Comparison of ENCODE assay signal across 9 cellular contexts in genomic region chr11:45371251-45371749, GRCh38.
DNase-seq lines count a peak whose midpoint lies in the region; ATAC-seq and TF ChIP-seq lines count a peak whose summit lies in the region.
"Had no signal": no experiment of that assay in that cellular context is flagged by ENCODE, and none has a peak within 500 bp of the region (broad histone marks: within the 10 kb centered on the region; RNA-seq: fewer than 3 reads in every experiment).

No MANE protein-coding gene starts in this region.

- H3K4me3 Mint-ChIP-seq in endodermal cell: no peak overlapping the region

- H3K27ac Mint-ChIP-seq in endodermal cell: no peak overlapping the region

- no peak overlapping the region for H3K27ac ChIP-seq in endodermal cell (ENCODE audit: low read depth, low read length)
- H3K27ac ChIP-seq: epithelial cell of prostate had no signal

- DNase-seq in DMS79 (lab: John Stamatoyannopoulos, UW) (peak; percentile 73), HS-27A (ENCODE audit: low read depth) (peak; percentile 30), NCI-H748 treated with DMSO at 0.1 percent for 48 hours (lab: John Stamatoyannopoulos, UW) (peak; percentile 92), endodermal cell (peak; percentile 97), middle frontal gyrus (ENCODE audit: extremely low spot score, low spot score) (peak; percentile 63)
- DNase-seq in activated CD8-positive, alpha-beta memory T cell treated with anti-CD3 and anti-CD28 coated beads for 4 hours (ENCODE audit: low read depth in 2 of 2): peak; percentile 16 to 25
- DNase-seq in stimulated activated CD8-positive, alpha-beta memory T cell treated with anti-CD3 and anti-CD28 coated beads, Interleukin-4, amount 100 ng/mL, for 24 hours (ENCODE audit: low read depth): peak; percentile 40

- ATAC-seq in HG03025 (IDR thresholded peaks at IDR 0.05; ENCODE audit: low FRiP score, unreplicated experiment): no peak

- H3K4me1 Mint-ChIP-seq in endodermal cell: peaks cover 17% of the 10 kb centered on the region

- no peaks in the 10 kb centered on the region for H3K36me3 Mint-ChIP-seq in endodermal cell (ENCODE audit: low read depth)

- no peak overlapping the region for H3K9ac ChIP-seq in endodermal cell (ENCODE audit: extremely low read depth, low read length, poor library complexity, severe bottlenecking)

- H3K27me3 ChIP-seq in endodermal cell (ENCODE audit: control insufficient read depth, insufficient read depth, low read length, poor library complexity, severe bottlenecking): peaks cover 5% of the 10 kb centered on the region

- no peak overlapping the region for H3K4me3 ChIP-seq in endodermal cell (ENCODE audit: low read length)

- peak; percentile 98 for TF ChIP-seq CTCF in endodermal cell (conservative IDR thresholded peaks at IDR 0.05)

- no peaks in the 10 kb centered on the region for H3K9me3 ChIP-seq in endodermal cell (ENCODE audit: control insufficient read depth, low read length)

- no peaks in the 10 kb centered on the region for H3K36me3 ChIP-seq in endodermal cell (ENCODE audit: control insufficient read depth, insufficient read depth, low read length)

- 0 to 13% methylated on average over 7 to 18 of the region's 18 CpGs for WGBS in endodermal cell (ENCODE audit: insufficient coverage in 1 of 2, insufficient read length in 1 of 2), 2 experiments

- peaks cover 19% of the 10 kb centered on the region for H3K27me3 Mint-ChIP-seq in endodermal cell (ENCODE audit: insufficient read depth)

- H3K4me1 ChIP-seq in endodermal cell (ENCODE audit: control insufficient read depth, insufficient read depth, low read length): no peaks in the 10 kb centered on the region

- H3K9me3 Mint-ChIP-seq in endodermal cell: no peaks in the 10 kb centered on the region

Comparison
In these comparisons a context has a peak if more than half of its experiments do, and no peak if none do; other contexts are left out.
1. DNase-seq: peak in every context shown above with its lines; median percentile 97 in endodermal cell; 92 in NCI-H748 treated with DMSO at 0.1 percent for 48 hours; 73 in DMS79; 63 in middle frontal gyrus; 40 in stimulated activated CD8-positive, alpha-beta memory T cell treated with anti-CD3 and anti-CD28 coated beads, Interleukin-4, amount 100 ng/mL, for 24 hours; 30 in HS-27A; 20 in activated CD8-positive, alpha-beta memory T cell treated with anti-CD3 and anti-CD28 coated beads for 4 hours.